In the genomic region with DNA sequence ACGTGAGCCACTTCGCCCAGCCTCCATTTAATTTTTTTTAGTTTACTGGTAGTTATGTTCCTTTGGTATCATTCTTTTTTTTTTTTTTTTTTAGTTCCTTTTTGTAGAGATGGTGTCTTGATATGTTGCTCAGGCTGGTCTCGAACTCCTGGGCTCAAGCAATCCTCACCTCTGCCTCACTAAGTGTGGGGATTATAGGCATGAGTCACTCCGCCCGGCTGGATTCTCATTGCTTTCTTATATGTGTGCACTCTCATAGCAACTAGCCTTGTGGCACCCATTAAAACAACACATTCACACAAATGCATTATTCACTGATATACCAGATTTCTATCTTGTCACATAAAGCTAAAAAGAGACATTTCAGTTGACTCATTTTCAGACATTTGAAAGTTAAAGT, we compare ENCODE assay signal across 12 cellular contexts. TPM values are rescaled to one million over a fixed set of nuclear protein-coding genes. Genes with fewer than 3 reads are reported as not detected.
DNase-seq lines count a peak whose midpoint lies in the region; ATAC-seq and TF ChIP-seq lines count a peak whose summit lies in the region.
"Had no signal": no experiment of that assay in that cellular context is flagged by ENCODE, and none has a peak within 500 bp of the region (broad histone marks: within the 10 kb centered on the region; RNA-seq: fewer than 3 reads in every experiment).

No MANE protein-coding gene starts in this region.

- peaks cover 26% of the 10 kb centered on the region for H3K36me3 Mint-ChIP-seq in HFFc6 (ENCODE audit: low read depth)
- H3K36me3 Mint-ChIP-seq in activated naive CD8-positive, alpha-beta T cell, result peaks cover 9% of the 10 kb centered on the region

- H3K4me3 Mint-ChIP-seq in HFFc6, result peak overlapping the region; percentile 47; the same call in 1 of the 2 replicates
- H3K4me3 Mint-ChIP-seq in activated naive CD8-positive, alpha-beta T cell, result peak overlapping the region; percentile 20

- TF ChIP-seq EP300 in suprapubic skin (IDR thresholded peaks at IDR 0.05), result no peak

- TF ChIP-seq POLR2A in suprapubic skin (IDR thresholded peaks at IDR 0.05), result no peak

- no peak for TF ChIP-seq CTCF in AG09309 (IDR thresholded peaks at IDR 0.05; ENCODE audit: control insufficient read depth, insufficient read depth, low read depth, low read length, missing control alignments)
- TF ChIP-seq CTCF in HFFc6 (IDR thresholded peaks at IDR 0.05), result no peak
- no peak for TF ChIP-seq CTCF in suprapubic skin (IDR thresholded peaks at IDR 0.05)

- peak overlapping the region; percentile 92 for H3K27ac Mint-ChIP-seq in HFFc6
- no peak overlapping the region for H3K27ac Mint-ChIP-seq in activated naive CD8-positive, alpha-beta T cell

- H3K27me3 Mint-ChIP-seq in HFFc6 (ENCODE audit: insufficient read depth), result peaks cover 7% of the 10 kb centered on the region
- H3K27me3 Mint-ChIP-seq in activated naive CD8-positive, alpha-beta T cell, result no peaks in the 10 kb centered on the region

- H3K4me1 ChIP-seq in suprapubic skin, result peaks cover 12% of the 10 kb centered on the region
- H3K4me1 ChIP-seq: Caco-2 had no signal

- 84% methylated on average over 5 of the region's 5 CpGs for WGBS in suprapubic skin

- no peaks in the 10 kb centered on the region for H3K27me3 ChIP-seq in suprapubic skin

- DNase-seq in AG09309 (ENCODE audit: low read depth), result peak; percentile 23
- peak; percentile 93 for DNase-seq in HFFc6
- DNase-seq in islet precursor cell, result peak; percentile 57
- DNase-seq in NCI-H526 (lab: John Stamatoyannopoulos, UW), result no peak
- no peak for DNase-seq in suprapubic skin (ENCODE audit: low spot score in 2 of 2)
- no peak for DNase-seq in anterior cingulate cortex (lab: John Stamatoyannopoulos, UW)
- DNase-seq: Caco-2; left ventricle myocardium superior; MM.1S; NK-92 treated with Interleukin-12 subunit alpha and Interleukin-12 subunit beta, amount 100 ng/mL, for 24 hours had no signal

- ATAC-seq in GM18498 (IDR thresholded peaks at IDR 0.05; ENCODE audit: unreplicated experiment), result no peak
- ATAC-seq: left ventricle myocardium superior had no signal

- H3K9me3 Mint-ChIP-seq in HFFc6, result no peaks in the 10 kb centered on the region
- no peaks in the 10 kb centered on the region for H3K9me3 Mint-ChIP-seq in activated naive CD8-positive, alpha-beta T cell (ENCODE audit: low read depth)

- no peaks in the 10 kb centered on the region for H3K9me3 ChIP-seq in suprapubic skin
- H3K9me3 ChIP-seq: Caco-2 had no signal

- H3K4me3 ChIP-seq in AG09309 (ENCODE audit: control insufficient read depth, low read depth, low read length), result no peak overlapping the region
- no peak overlapping the region for H3K4me3 ChIP-seq in suprapubic skin

- no peak overlapping the region for H3K27ac ChIP-seq in suprapubic skin

- H3K36me3 ChIP-seq in suprapubic skin, result peaks cover 42% of the 10 kb centered on the region

- H3K4me1 Mint-ChIP-seq in HFFc6 (ENCODE audit: low read depth), result peaks cover 34% of the 10 kb centered on the region
- H3K4me1 Mint-ChIP-seq in activated naive CD8-positive, alpha-beta T cell (ENCODE audit: low read depth), result peaks cover 38% of the 10 kb centered on the region

RNA-seq across cellular contexts. Expression of a gene that starts 4.2 kb away (rescaled TPM):
- 10 to 100 TPM; 20.0 to 24.7 (median 23.9) TPM for total RNA-seq in HFFc6 (2021; fragmentation: NEBNext Ultra II Directional; extraction: Animal tissue kit (Norgen Biotek cat#: 25700))
- total RNA-seq in suprapubic skin, result 10 to 100 TPM; 14.0 to 32.7 (median 19.1) TPM

Comparison
In these comparisons a context has a peak if more than half of its experiments do, and no peak if none do; other contexts are left out.
1. DNase-seq: peak in AG09309 (single experiment), HFFc6 (single experiment) and islet precursor cell (single experiment); none in NCI-H526 (0 of 2), suprapubic skin (0 of 2) and anterior cingulate cortex (0 of 58).